In the genomic region with DNA sequence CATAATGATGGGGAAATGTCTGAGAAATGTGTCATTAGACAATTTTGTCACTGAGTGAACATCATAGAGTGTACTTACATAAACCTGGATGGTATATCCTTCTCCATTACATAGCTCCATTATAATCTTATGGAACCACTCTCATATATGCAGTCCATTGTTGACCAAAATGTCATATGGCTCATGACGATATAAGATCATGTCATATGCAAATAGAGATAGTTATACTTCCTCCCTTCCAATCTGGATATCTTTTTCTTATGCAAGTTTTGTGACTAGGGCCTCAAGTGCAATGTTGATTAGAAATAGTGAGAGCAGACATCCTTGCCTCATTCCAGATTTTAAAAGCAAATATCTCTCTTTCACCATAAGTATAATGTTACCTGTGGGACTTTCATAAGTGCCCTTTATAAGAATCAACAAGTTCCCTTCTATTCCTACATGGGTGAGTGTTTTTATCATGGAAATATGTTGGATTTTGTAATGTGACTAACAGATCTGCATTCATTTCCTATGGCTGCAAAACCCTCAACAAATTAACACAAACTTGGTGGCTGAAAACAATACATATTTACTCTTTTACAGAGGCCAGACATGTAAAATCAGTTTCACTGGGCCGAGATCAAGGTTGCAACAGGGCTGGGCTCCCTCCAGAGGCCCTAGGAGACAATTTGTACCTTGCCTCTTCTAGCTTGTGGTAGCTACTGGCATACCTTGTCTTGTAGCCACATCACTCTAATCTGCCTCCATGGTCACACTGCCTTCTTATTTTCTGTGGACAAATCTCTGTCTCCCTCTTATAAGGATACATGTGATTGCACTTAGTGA, we compare ENCODE assay signal across 22 cellular contexts. TPM values are rescaled to one million over a fixed set of nuclear protein-coding genes. Genes with fewer than 3 reads are reported as not detected.
DNase-seq lines count a peak whose midpoint lies in the region; ATAC-seq, FAIRE-seq and TF ChIP-seq lines count a peak whose summit lies in the region.
"Had no signal": no experiment of that assay in that cellular context is flagged by ENCODE, and none has a peak within 500 bp of the region (broad histone marks: within the 10 kb centered on the region; RNA-seq: fewer than 3 reads in every experiment).

No MANE protein-coding gene starts in this region.

- H3K4me2 ChIP-seq in HepG2 (ENCODE audit: low read depth, low read length) = no peak overlapping the region
- no peak overlapping the region for H3K4me2 ChIP-seq in H1 (ENCODE audit: insufficient read depth in 1 of 2, low read depth in 2 of 2, low read length in 2 of 2)
- H3K4me2 ChIP-seq: BLaER1, PC-9, SK-N-SH had no signal

- H2AK5ac ChIP-seq in H1 (ENCODE audit: low read depth, low read length) = no peak overlapping the region

- H2BK12ac ChIP-seq in H1 (ENCODE audit: low read depth, low read length) = no peak overlapping the region

- H3K27me3 ChIP-seq in HepG2 (ENCODE audit: control insufficient read depth in 1 of 2, insufficient read depth in 2 of 2, low read length in 2 of 2) = peaks cover 0 to 5% of the 10 kb centered on the region in 2 experiments; a peak in 1 of 5 replicates
- H3K27me3 ChIP-seq in right lobe of liver = no peaks in the 10 kb centered on the region
- no peaks in the 10 kb centered on the region for H3K27me3 ChIP-seq in Panc1 (ENCODE audit: control insufficient read depth, insufficient read depth, low read length)
- H3K27me3 ChIP-seq in H1 (replicated peaks in 1 of 4; ENCODE audit: control insufficient read depth in 3 of 4, extremely low read depth in 1 of 4, insufficient read depth in 3 of 4, low read length in 3 of 4) = no peaks in the 10 kb centered on the region
- H3K27me3 ChIP-seq: BLaER1 had no signal

- H4K91ac ChIP-seq in H1 (replicated peaks; ENCODE audit: insufficient read length, low read length) = no peak overlapping the region

- H3K18ac ChIP-seq in H1 (ENCODE audit: extremely low read depth, low read length) = no peak overlapping the region

- DNase-seq in HepG2 (ENCODE audit: low spot score) (no peak), right lobe of liver (no peak), Panc1 (ENCODE audit: low read depth, low spot score) (no peak), H1 (ENCODE audit: low read depth in 1 of 2, low spot score in 2 of 2) (no peak), globus pallidus (ENCODE audit: low spot score) (no peak), dermis blood vessel endothelial cell (no peak)
- DNase-seq: CD8-positive, alpha-beta T cell; NCI-H1417; NCI-H187 treated with DMSO at 0.1 percent for 48 hours; NCI-H2171 treated with DMSO at 0.1 percent for 48 hours; NCI-H446 treated with DMSO at 0.1 percent for 48 hours; PC-9; SK-N-SH; T-cell had no signal

- H3K79me2 ChIP-seq in HepG2 (ENCODE audit: insufficient read depth, low read length) (no peaks in the 10 kb centered on the region), H1 (ENCODE audit: control insufficient read depth in 1 of 2, insufficient read depth in 2 of 2, low read length in 2 of 2) (no peaks in the 10 kb centered on the region)

- TF ChIP-seq CTCF in HepG2 (CRISPR knock-in tag; IDR thresholded peaks at IDR 0.05) = no peak
- TF ChIP-seq CTCF in right lobe of liver (IDR thresholded peaks at IDR 0.05) = no peak
- TF ChIP-seq CTCF in Panc1 (IDR thresholded peaks at IDR 0.05) = 0 out of 2 replicates have a peak, but pooled peaks have one; percentile 4
- TF ChIP-seq CTCF in H1 (IDR thresholded peaks at IDR 0.05; ENCODE audit: control extremely low read depth in 1 of 3, insufficient read depth in 1 of 3, low read depth in 1 of 3, low read length in 3 of 3) = no peak

- H3K4me1 ChIP-seq in HepG2 (ENCODE audit: insufficient read depth, low read length) (no peaks in the 10 kb centered on the region), right lobe of liver (no peaks in the 10 kb centered on the region), Panc1 (ENCODE audit: control insufficient read depth, insufficient read depth, low read length) (no peaks in the 10 kb centered on the region), H1 (replicated peaks in 1 of 4; ENCODE audit: control insufficient read depth in 3 of 4, insufficient read depth in 4 of 4, low read length in 3 of 4) (no peaks in the 10 kb centered on the region)

- no TSS peak for BruUV-seq in HepG2 (replicated peaks; lab: Mats Ljungman, UMichigan)
- BruUV-seq in Panc1 (replicated peaks; lab: Mats Ljungman, UMichigan) = no TSS peak

- H3K23ac ChIP-seq in H1 (ENCODE audit: insufficient read length) = no peak overlapping the region

- H3K56ac ChIP-seq in H1 (replicated peaks; ENCODE audit: insufficient read length, low read depth, low read length) = no peak overlapping the region

- H3K9ac ChIP-seq in HepG2 (ENCODE audit: insufficient read depth, low read depth, low read length) (no peak overlapping the region), H1 (replicated peaks in 1 of 4; ENCODE audit: extremely low read depth in 1 of 4, low read depth in 3 of 4, low read length in 3 of 4) (no peak overlapping the region)
- H3K9ac ChIP-seq: BLaER1, SK-N-SH had no signal

- POLR2A ChIA-PET in HepG2 (lab: Yijun Ruan, JAX) (interaction anchor here (1.2 kb wide), 1 partner anchor 29 kb away, joined by 3 read pairs; no protein-coding TSS in a partner anchor), Panc1 (lab: Charles Lee) (no interaction called here), H1 (lab: Charles Lee; ENCODE audit: partially characterized antibody) (no interaction called here)

- CTCF ChIA-PET in HepG2 (lab: Yijun Ruan, JAX; ENCODE audit: low intra/inter-chr PET ratio, low total read pairs) (no interaction called here), Panc1 (lab: Charles Lee) (no interaction called here), H1 (lab: Charles Lee; ENCODE audit: partially characterized antibody) (interaction anchor here (0.8 kb wide), 1 partner anchor 33 kb away, joined by 3 read pairs; no protein-coding TSS in a partner anchor)

- no peaks in the 10 kb centered on the region for H4K20me1 ChIP-seq in HepG2 (ENCODE audit: insufficient read depth, low read length)
- H4K20me1 ChIP-seq in H1 (replicated peaks in 1 of 2; ENCODE audit: control insufficient read depth in 1 of 2, insufficient read depth in 2 of 2, low read length in 2 of 2) = no peaks in the 10 kb centered on the region
- H4K20me1 ChIP-seq: BLaER1 had no signal

- TF ChIP-seq RAD21 in HepG2 (CRISPR knock-in tag; IDR thresholded peaks at IDR 0.05) (no peak), H1 (IDR thresholded peaks at IDR 0.05 in 1 of 2, conservative IDR thresholded peaks at IDR 0.05 in 1 of 2; ENCODE audit: low read depth in 2 of 2, low read length in 2 of 2) (peak in 1 of 2 experiments; percentile 15; a peak in 1 of 4 replicates)

- H3K27ac ChIP-seq in HepG2 (ENCODE audit: extremely low read length, insufficient read depth, low read length) (no peak overlapping the region), right lobe of liver (no peak overlapping the region), Panc1 (ENCODE audit: low read length) (no peak overlapping the region), H1 (ENCODE audit: low read depth, low read length) (no peak overlapping the region)
- H3K27ac ChIP-seq: BLaER1, PC-9 had no signal

- FAIRE-seq in HepG2 (lab: Jason Lieb, UNC) (no peak), H1 (lab: Jason Lieb, UNC) (no peak)
- FAIRE-seq: D721Med had no signal

- H2AFZ ChIP-seq in HepG2 (ENCODE audit: low read length) (no peak overlapping the region), H1 (ENCODE audit: low read length) (no peak overlapping the region)
- H2AFZ ChIP-seq: PC-9 had no signal

- no peak overlapping the region for H2BK5ac ChIP-seq in H1 (ENCODE audit: low read depth, low read length)

- H2BK120ac ChIP-seq in H1 (replicated peaks; ENCODE audit: low read depth, low read length) = no peak overlapping the region

- H3K9me3 ChIP-seq in HepG2 (ENCODE audit: low read length) = no peaks in the 10 kb centered on the region
- no peaks in the 10 kb centered on the region for H3K9me3 ChIP-seq in right lobe of liver
- no peaks in the 10 kb centered on the region for H3K9me3 ChIP-seq in Panc1 (ENCODE audit: control insufficient read depth, insufficient read depth, low read depth, low read length)
- no peaks in the 10 kb centered on the region for H3K9me3 ChIP-seq in H1 (ENCODE audit: insufficient read depth in 2 of 2, low read depth in 1 of 2, low read length in 1 of 2)
- H3K9me3 ChIP-seq: BLaER1, SK-N-SH had no signal

- no peaks in the 10 kb centered on the region for H3K23me2 ChIP-seq in H1 (ENCODE audit: low read depth, low read length)

- intact Hi-C loops in HepG2 (cut with micrococcal nuclease; ENCODE audit: unreplicated experiment) = no loop called here
- intact Hi-C loops in right lobe of liver (cut with DNase I) = no loop called here
- intact Hi-C loops in Panc1 (cut with micrococcal nuclease; ENCODE audit: unreplicated experiment) = no loop called here

- H4K5ac ChIP-seq in H1 (ENCODE audit: insufficient read length, low read depth, low read length) = no peak overlapping the region

- peak; percentile 50; the same call in 2 of the 3 replicates for ATAC-seq in HepG2
- no peak for ATAC-seq in right lobe of liver
- ATAC-seq in Panc1 = no peak
- ATAC-seq in HG03439 (IDR thresholded peaks at IDR 0.05; ENCODE audit: unreplicated experiment) = no peak
- ATAC-seq in GM18870 (IDR thresholded peaks at IDR 0.05; ENCODE audit: unreplicated experiment) = no peak
- ATAC-seq: CD8-positive, alpha-beta T cell; Right ventricle myocardium inferior; T-cell had no signal

- H4K8ac ChIP-seq in H1 (ENCODE audit: extremely low read depth, insufficient read depth, low read length) = no peak overlapping the region

- 10% methylated on average over 2 of the region's 2 CpGs for WGBS in HepG2 (ENCODE audit: low lambda C conversion rate)
- 86% methylated on average over 2 of the region's 2 CpGs for WGBS in right lobe of liver (ENCODE audit: insufficient coverage, low coverage, low lambda C conversion rate, missing lambda C conversion rate)
- 86% methylated on average over 2 of the region's 2 CpGs; no CpG with 5 or more reads in 1 of the 2 experiments for WGBS in H1 (ENCODE audit: extremely low coverage in 1 of 2, insufficient coverage in 1 of 2, insufficient read length in 1 of 2, insufficient replicate concordance in 2 of 2, low coverage in 1 of 2, low lambda C conversion rate in 2 of 2, missing lambda C conversion rate in 1 of 2), 2 experiments

- in situ Hi-C loops in HepG2 (cut with HindIII; ENCODE audit: extremely low pct_ligation_motif_present, low pct_unique_long_range_greater_than_20kb) (no loop called here), Panc1 (cut with HindIII; ENCODE audit: low pct_unique_long_range_greater_than_20kb, low sequenced_read_pairs) (no loop called here)

- H3K4me3 ChIP-seq in HepG2 (replicated peaks in 1 of 3; ENCODE audit: insufficient read depth in 1 of 3, low read depth in 2 of 3, low read length in 3 of 3) = no peak overlapping the region
- no peak overlapping the region for H3K4me3 ChIP-seq in right lobe of liver
- no peak overlapping the region for H3K4me3 ChIP-seq in Panc1 (ENCODE audit: low read depth in 2 of 2, low read length in 2 of 2)
- no peak overlapping the region for H3K4me3 ChIP-seq in H1 (ENCODE audit: extremely low read depth in 1 of 4, insufficient read depth in 2 of 4, low read depth in 3 of 4, low read length in 4 of 4)
- H3K4me3 ChIP-seq: BLaER1, PC-9 had no signal

- no peaks in the 10 kb centered on the region for H3K36me3 ChIP-seq in HepG2 (replicated peaks in 1 of 2; ENCODE audit: control insufficient read depth in 1 of 2, insufficient read depth in 2 of 2, low read length in 2 of 2)
- H3K36me3 ChIP-seq in right lobe of liver = no peaks in the 10 kb centered on the region
- H3K36me3 ChIP-seq in Panc1 (ENCODE audit: control insufficient read depth, insufficient read depth, low read length) = no peaks in the 10 kb centered on the region
- H3K36me3 ChIP-seq in H1 (ENCODE audit: control insufficient read depth in 2 of 4, insufficient read depth in 4 of 4, low read length in 3 of 4) = no peaks in the 10 kb centered on the region
- H3K36me3 ChIP-seq: BLaER1 had no signal

- H2BK20ac ChIP-seq in H1 (ENCODE audit: low read length) = no peak overlapping the region

- TF ChIP-seq POLR2A in HepG2 (IDR thresholded peaks at IDR 0.05; ENCODE audit: insufficient read depth in 1 of 2, low read depth in 2 of 2, low read length in 2 of 2) = no peak
- TF ChIP-seq POLR2A in right lobe of liver (IDR thresholded peaks at IDR 0.05) = no peak
- TF ChIP-seq POLR2A in H1 (IDR thresholded peaks at IDR 0.05; ENCODE audit: control extremely low read depth in 1 of 2, low read depth in 2 of 2, low read length in 2 of 2) = peak in 1 of 2 experiments; percentile 83; a peak in 2 of 3 replicates

- H3K4ac ChIP-seq in H1 (replicated peaks; ENCODE audit: insufficient read length, low read depth, low read length) = no peak overlapping the region

- no peak overlapping the region for H2BK15ac ChIP-seq in H1 (ENCODE audit: low read length)

- H3K14ac ChIP-seq in H1 (ENCODE audit: insufficient read length) = no peak overlapping the region

- no peak for TF ChIP-seq EP300 in HepG2 (IDR thresholded peaks at IDR 0.05; ENCODE audit: low read depth in 2 of 2, low read length in 2 of 2)
- no peak for TF ChIP-seq EP300 in HepG2 (CRISPR knock-in tag; IDR thresholded peaks at IDR 0.05; ENCODE audit: borderline replicate concordance)
- TF ChIP-seq EP300 in H1 (IDR thresholded peaks at IDR 0.05; ENCODE audit: borderline replicate concordance in 1 of 2, low read depth in 2 of 2, low read length in 2 of 2) = no peak

- H3K79me1 ChIP-seq in H1 (ENCODE audit: low read depth, low read length) = no peaks in the 10 kb centered on the region

RNA-seq across cellular contexts. Expression of a gene that starts 21.6 kb away (rescaled TPM):
- total RNA-seq in HepG2 (2016; rRNA removed; fragmentation: Illumina TruSeq; extraction: Trizol) (1.3 and 2.6 TPM in 2 replicates), right lobe of liver (1 to 10 TPM in 5 of 6 experiments, under 1 TPM in 1; 0.92 to 2.7 (median 1.4) TPM), Panc1 (2021; ENCODE audit: unreplicated experiment) (not detected), dermis blood vessel endothelial cell (76.7 and 136 TPM in 2 replicates)
- 0.44 and 1.4 TPM in 2 replicates for total RNA-seq in HepG2 (2016; cell fraction: cytosol; rRNA removed; fragmentation: Illumina TruSeq; extraction: Trizol; ENCODE audit: low read depth)
- 1.6 and 2.7 TPM in 2 replicates for total RNA-seq in HepG2 (2016; cell fraction: insoluble cytoplasmic fraction; rRNA removed; fragmentation: Illumina TruSeq; extraction: Trizol)
- total RNA-seq in HepG2 (2016; cell fraction: membrane; rRNA removed; fragmentation: Illumina TruSeq; extraction: Trizol) = 0.69 and 1.0 TPM in 2 replicates
- 1.6 and 2.1 TPM in 2 replicates for total RNA-seq in HepG2 (2016; cell fraction: nucleus; rRNA removed; fragmentation: Illumina TruSeq; extraction: Trizol)
- polyA plus RNA-seq in HepG2 (2011; rRNA removed) (8.3 and 8.6 TPM in 2 replicates), H1 (2011; rRNA removed) (1.5 and 1.6 TPM in 2 replicates)
- polyA plus RNA-seq in HepG2 (2011; cell fraction: cytosol; rRNA removed) = 3.3 and 6.0 TPM in 2 replicates
- polyA plus RNA-seq in HepG2 (2011; cell fraction: nucleus; rRNA removed) = 6.7 and 11.5 TPM in 2 replicates
- 10.1 and 13.4 TPM in 2 replicates for polyA plus RNA-seq in HepG2 (2012)
- polyA plus RNA-seq in HepG2 (2016; cell fraction: cytosol; fragmentation: Illumina TruSeq; extraction: Trizol; ENCODE audit: low read depth) = 0.19 and 0.44 TPM in 2 replicates
- polyA plus RNA-seq in HepG2 (2016; cell fraction: insoluble cytoplasmic fraction; fragmentation: Illumina TruSeq; extraction: Trizol; ENCODE audit: low read depth) = 2.9 and 3.1 TPM in 2 replicates
- 0.28 and 0.62 TPM in 2 replicates for polyA plus RNA-seq in HepG2 (2016; cell fraction: membrane; fragmentation: Illumina TruSeq; extraction: Trizol; ENCODE audit: low read depth)
- 3.3 and 3.7 TPM in 2 replicates for polyA plus RNA-seq in HepG2 (2016; cell fraction: nucleus; fragmentation: Illumina TruSeq; extraction: Trizol; ENCODE audit: insufficient read depth, low read depth)
- 5.0 TPM in 1 of 2 replicates, not detected in the other for polyA minus RNA-seq in HepG2 (2011; rRNA and poly(A)+ RNA removed; ENCODE audit: low replicate concordance)
- polyA minus RNA-seq in HepG2 (2011; cell fraction: cytosol; rRNA and poly(A)+ RNA removed) = 4.2 and 7.0 TPM in 2 replicates
- polyA minus RNA-seq in HepG2 (2011; cell fraction: nucleus; rRNA and poly(A)+ RNA removed) = 12.0 and 17.8 TPM in 2 replicates
- not detected for polyA plus RNA-seq in Panc1 (2012; ENCODE audit: insufficient read length)
- 2.1 and 2.9 TPM in 2 replicates for total RNA-seq in H1 (2021; fragmentation: NEBNext Ultra II Directional; extraction: Animal tissue kit (Norgen Biotek cat#: 25700))
- 1.8 TPM for polyA plus RNA-seq in H1 (2011; cell fraction: cytosol; rRNA removed)
- polyA plus RNA-seq in H1 (2011; cell fraction: nucleus; rRNA removed) = 1.6 TPM
- polyA plus RNA-seq in H1 (2012, experiment 1 of 2) = 1.7 to 2.7 TPM (median 2.2 TPM) in 4 replicates
- 0.87 TPM for polyA plus RNA-seq in H1 (2012, experiment 2 of 2)
- polyA plus RNA-seq in H1 (2013, experiment 1 of 2) = 0.99 TPM
- polyA plus RNA-seq in H1 (2013, experiment 2 of 2) = 1.0 TPM
- 1.9 and 2.6 TPM in 2 replicates for polyA minus RNA-seq in H1 (2011; rRNA and poly(A)+ RNA removed)
- 1.0 TPM for polyA minus RNA-seq in H1 (2011; cell fraction: cytosol; rRNA and poly(A)+ RNA removed)
- 1.6 TPM for polyA minus RNA-seq in H1 (2011; cell fraction: nucleus; rRNA and poly(A)+ RNA removed)
- total RNA-seq: CD8-positive, alpha-beta T cell; HT-29; LHCN-M2; PC-9; T-cell had no signal
- polyA plus RNA-seq: IgD-negative memory B cell had no signal

Comparison
In these comparisons a context has a peak if more than half of its experiments do, and no peak if none do; other contexts are left out.
1. RNA of a gene that starts 21.6 kb away (total RNA-seq): 76.7 to 136 TPM in dermis blood vessel endothelial cell; 2.1 to 2.9 TPM in H1, 0.92 to 2.7 TPM in right lobe of liver, 0.44 to 2.7 TPM in HepG2 and not detected in Panc1 (single experiment); every median in the first group is over 10 times any median in the second.